18 cellular contexts compared by ENCODE assay signal in genomic region chr10:4080225-4080624, GRCh38.
DNase-seq lines count a peak whose midpoint lies in the region; ATAC-seq, FAIRE-seq and TF ChIP-seq lines count a peak whose summit lies in the region.
"Had no signal": no experiment of that assay in that cellular context is flagged by ENCODE, and none has a peak within 500 bp of the region (broad histone marks: within the 10 kb centered on the region; RNA-seq: fewer than 3 reads in every experiment).

No MANE protein-coding gene starts in this region.

- peak overlapping the region; percentile 35 for H3K4me3 Mint-ChIP-seq in activated T-cell treated with anti-CD3 and anti-CD28 coated beads, Interleukin-2, amount 50 U/mL, for 4 hours
- peak overlapping the region; percentile 39 for H3K4me3 Mint-ChIP-seq in T-helper 2 cell treated with Interferon-gamma antibody and Interleukin-4, amounts not matched to agents 5 μg/mL and 100 μg/mL, for 36 hours
- peak overlapping the region; percentile 36 for H3K4me3 Mint-ChIP-seq in stimulated activated effector memory CD8-positive, alpha-beta T cell treated with anti-CD3 and anti-CD28 coated beads, Interleukin-12 subunit alpha, Interleukin-12 subunit beta, amount 100 ng/mL, for 72 hours
- H3K4me3 Mint-ChIP-seq: neural crest cell, WTC11 had no signal

- peak overlapping the region; percentile 17 for H3K27ac Mint-ChIP-seq in T-helper 2 cell treated with Interferon-gamma antibody and Interleukin-4, amounts not matched to agents 5 μg/mL and 100 μg/mL, for 36 hours
- peak overlapping the region; percentile 95 for H3K27ac Mint-ChIP-seq in stimulated activated effector memory CD8-positive, alpha-beta T cell treated with anti-CD3 and anti-CD28 coated beads, Interleukin-12 subunit alpha, Interleukin-12 subunit beta, amount 100 ng/mL, for 72 hours
- H3K27ac Mint-ChIP-seq: WTC11 had no signal

- TF ChIP-seq CTCF in endothelial cell of umbilical vein (IDR thresholded peaks at IDR 0.05; ENCODE audit: extremely low read depth in 1 of 2, insufficient read depth in 1 of 2, low read depth in 1 of 2, low read length in 2 of 2) = no peak

- intact Hi-C loops in endothelial cell of umbilical vein (cut with micrococcal nuclease) = loop anchor here (2.0 kb wide), 1 partner anchor 161 kb away; no protein-coding TSS in a partner anchor

- TF ChIP-seq POLR2A in endothelial cell of umbilical vein (IDR thresholded peaks at IDR 0.05; ENCODE audit: low read depth, low read length) = no peak

- H4K20me1 ChIP-seq in endothelial cell of umbilical vein (replicated peaks; ENCODE audit: control insufficient read depth, extremely low read depth, insufficient read depth, low read length) = no peaks in the 10 kb centered on the region

- no peaks in the 10 kb centered on the region for H3K36me3 ChIP-seq in endothelial cell of umbilical vein (ENCODE audit: control insufficient read depth in 2 of 2, extremely low read depth in 1 of 2, insufficient read depth in 2 of 2, low read length in 2 of 2)
- H3K36me3 ChIP-seq: stomach had no signal

- POLR2A ChIA-PET in endothelial cell of umbilical vein (lab: Charles Lee) = no interaction called here

- peak overlapping the region; percentile 17 for H3K4me2 ChIP-seq in endothelial cell of umbilical vein (ENCODE audit: insufficient read depth, low read length)

- dilution Hi-C loops in endothelial cell of umbilical vein (cut with MboI; ENCODE audit: extremely low pct_ligation_motif_present, low sequenced_read_pairs) = no loop called here

- no peak overlapping the region for H3K4me3 ChIP-seq in endothelial cell of umbilical vein (replicated peaks in 1 of 3; ENCODE audit: insufficient read depth in 1 of 3, low read depth in 1 of 3, low read length in 3 of 3)
- H3K4me3 ChIP-seq: stomach had no signal

- no peak for FAIRE-seq in endothelial cell of umbilical vein (lab: Jason Lieb, UNC)
- FAIRE-seq: GM12892, RCC 7860 had no signal

- no TSS peak for BruUV-seq in endothelial cell of umbilical vein (replicated peaks; lab: Mats Ljungman, UMichigan)

- peaks cover 57% of the 10 kb centered on the region for H3K4me1 Mint-ChIP-seq in activated T-cell treated with anti-CD3 and anti-CD28 coated beads, Interleukin-2, amount 50 U/mL, for 4 hours (ENCODE audit: low read depth)
- peaks cover 42% of the 10 kb centered on the region for H3K4me1 Mint-ChIP-seq in T-helper 2 cell treated with Interferon-gamma antibody and Interleukin-4, amounts not matched to agents 5 μg/mL and 100 μg/mL, for 36 hours (ENCODE audit: low read depth)
- H3K4me1 Mint-ChIP-seq in stimulated activated effector memory CD8-positive, alpha-beta T cell treated with anti-CD3 and anti-CD28 coated beads, Interleukin-12 subunit alpha, Interleukin-12 subunit beta, amount 100 ng/mL, for 72 hours = peaks cover 60% of the 10 kb centered on the region

- peaks cover 20% of the 10 kb centered on the region for H3K4me1 ChIP-seq in endothelial cell of umbilical vein (ENCODE audit: control insufficient read depth, extremely low read depth, insufficient read depth, low read length)

- H3K9ac ChIP-seq in endothelial cell of umbilical vein (replicated peaks; ENCODE audit: extremely low read depth, insufficient read depth, low read length) = no peak overlapping the region

- CTCF ChIA-PET in endothelial cell of umbilical vein (lab: Charles Lee) = no interaction called here

- no peaks in the 10 kb centered on the region for H3K36me3 Mint-ChIP-seq in activated T-cell treated with anti-CD3 and anti-CD28 coated beads, Interleukin-2, amount 50 U/mL, for 4 hours (ENCODE audit: insufficient read depth)
- H3K36me3 Mint-ChIP-seq in T-helper 2 cell treated with Interferon-gamma antibody and Interleukin-4, amounts not matched to agents 5 μg/mL and 100 μg/mL, for 36 hours (ENCODE audit: low read depth) = peaks cover 7% of the 10 kb centered on the region
- H3K36me3 Mint-ChIP-seq in stimulated activated effector memory CD8-positive, alpha-beta T cell treated with anti-CD3 and anti-CD28 coated beads, Interleukin-12 subunit alpha, Interleukin-12 subunit beta, amount 100 ng/mL, for 72 hours = no peaks in the 10 kb centered on the region

- H3K27ac ChIP-seq in endothelial cell of umbilical vein (ENCODE audit: insufficient read depth, low read depth, low read length) = peak overlapping the region; percentile 38

- no peak for ATAC-seq in activated T-cell treated with anti-CD3 and anti-CD28 coated beads, Interleukin-2, amount 50 U/mL, for 4 hours
- no peak for ATAC-seq in stimulated activated effector memory CD8-positive, alpha-beta T cell treated with anti-CD3 and anti-CD28 coated beads, Interleukin-12 subunit alpha, Interleukin-12 subunit beta, amount 100 ng/mL, for 72 hours
- no peak for ATAC-seq in GM19452 (IDR thresholded peaks at IDR 0.05; ENCODE audit: unreplicated experiment)
- ATAC-seq: WTC11 had no signal

- H3K27me3 Mint-ChIP-seq in activated T-cell treated with anti-CD3 and anti-CD28 coated beads, Interleukin-2, amount 50 U/mL, for 4 hours (ENCODE audit: low read depth) = no peaks in the 10 kb centered on the region
- no peaks in the 10 kb centered on the region for H3K27me3 Mint-ChIP-seq in T-helper 2 cell treated with Interferon-gamma antibody and Interleukin-4, amounts not matched to agents 5 μg/mL and 100 μg/mL, for 36 hours (ENCODE audit: low read depth)

- H3K9me1 ChIP-seq in endothelial cell of umbilical vein (replicated peaks; ENCODE audit: control insufficient read depth, extremely low read depth, insufficient read depth, low read length) = no peaks in the 10 kb centered on the region

- DNase-seq in activated T-cell treated with anti-CD3 and anti-CD28 coated beads, Interleukin-2, amount 50 U/mL, for 4 hours = no peak
- no peak for DNase-seq in activated T-cell treated with anti-CD3 and anti-CD28 coated beads, Interleukin-2, amount 50 U/mL, for 48 hours
- no peak for DNase-seq in T-helper 2 cell treated with Interferon-gamma antibody and Interleukin-4, amounts not matched to agents 5 μg/mL and 100 μg/mL, for 36 hours (ENCODE audit: low spot score)
- DNase-seq in endothelial cell of umbilical vein (ENCODE audit: low read depth, low spot score) = no peak
- no peak for DNase-seq in stimulated activated effector memory CD8-positive, alpha-beta T cell treated with anti-CD3 and anti-CD28 coated beads, Interleukin-12 subunit alpha, Interleukin-12 subunit beta, amount 100 ng/mL, for 72 hours (ENCODE audit: low spot score in 2 of 2)
- no peak for DNase-seq in LoVo (ENCODE audit: low spot score)
- no peak for DNase-seq in anterior cingulate cortex (lab: John Stamatoyannopoulos, UW)
- DNase-seq: ACHN, GDM1, KBM-7, NCI-H1048, NCI-H774, stomach had no signal

- H3K27me3 ChIP-seq in endothelial cell of umbilical vein (ENCODE audit: control insufficient read depth in 2 of 2, insufficient read depth in 2 of 2, low read length in 2 of 2) = no peaks in the 10 kb centered on the region
- H3K27me3 ChIP-seq: stomach had no signal

- peak overlapping the region; percentile 17 for H2AFZ ChIP-seq in endothelial cell of umbilical vein (ENCODE audit: low read depth, low read length)

- no peaks in the 10 kb centered on the region for H3K79me2 ChIP-seq in endothelial cell of umbilical vein (ENCODE audit: control insufficient read depth, insufficient read depth, low read length)

- H3K9me3 ChIP-seq in endothelial cell of umbilical vein (replicated peaks; ENCODE audit: control insufficient read depth, insufficient read depth, low read length) = no peaks in the 10 kb centered on the region
- H3K9me3 ChIP-seq: stomach had no signal

- no peaks in the 10 kb centered on the region for H3K9me3 Mint-ChIP-seq in activated T-cell treated with anti-CD3 and anti-CD28 coated beads, Interleukin-2, amount 50 U/mL, for 4 hours
- H3K9me3 Mint-ChIP-seq in T-helper 2 cell treated with Interferon-gamma antibody and Interleukin-4, amounts not matched to agents 5 μg/mL and 100 μg/mL, for 36 hours = peaks cover 4% of the 10 kb centered on the region
- H3K9me3 Mint-ChIP-seq in stimulated activated effector memory CD8-positive, alpha-beta T cell treated with anti-CD3 and anti-CD28 coated beads, Interleukin-12 subunit alpha, Interleukin-12 subunit beta, amount 100 ng/mL, for 72 hours = no peaks in the 10 kb centered on the region
- H3K9me3 Mint-ChIP-seq: neural crest cell had no signal

TF ChIP-seq in endothelial cell of umbilical vein, 7 proteins besides CTCF, POLR2A, EP300 and RAD21:
- TF ChIP-seq POLR2AphosphoS5 (IDR thresholded peaks at IDR 0.05; ENCODE audit: insufficient read depth, low read depth, low read length) = no peak
- no peak for TF ChIP-seq MYC (IDR thresholded peaks at IDR 0.05; ENCODE audit: low read depth, low read length)
- TF ChIP-seq EZH2 (IDR thresholded peaks at IDR 0.05; ENCODE audit: borderline replicate concordance, low read depth, low read length, severe bottlenecking) = no peak
- no peak for TF ChIP-seq FOS (IDR thresholded peaks at IDR 0.05; ENCODE audit: borderline replicate concordance, insufficient read depth, low read length)
- TF ChIP-seq JUN (IDR thresholded peaks at IDR 0.05; ENCODE audit: borderline replicate concordance, insufficient read depth, insufficient read length, low read depth) = no peak
- TF ChIP-seq, protein P1, sequence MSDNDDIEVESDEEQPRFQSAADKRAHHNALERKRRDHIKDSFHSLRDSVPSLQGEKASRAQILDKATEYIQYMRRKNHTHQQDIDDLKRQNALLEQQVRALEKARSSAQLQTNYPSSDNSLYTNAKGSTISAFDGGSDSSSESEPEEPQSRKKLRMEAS (IDR thresholded peaks at IDR 0.05; ENCODE audit: insufficient read depth, insufficient read length) = no peak
- TF ChIP-seq GATA2 (IDR thresholded peaks at IDR 0.05; ENCODE audit: insufficient read depth, insufficient read length, low read depth, low read length) = no peak
TF ChIP-seq in endothelial cell of umbilical vein: peak in this region for 0.
